ENCODE assay signal across 8 cellular contexts in genomic region chr16:30407794-30408534, GRCh38. TPM values are rescaled to one million over a fixed set of nuclear protein-coding genes. Genes with fewer than 3 reads are reported as not detected.
DNase-seq lines count a peak whose midpoint lies in the region; ATAC-seq, FAIRE-seq and TF ChIP-seq lines count a peak whose summit lies in the region.

No MANE protein-coding gene starts in this region.

- H3K36me3 ChIP-seq in small intestine (ENCODE audit: control insufficient read depth in 2 of 2, insufficient read depth in 2 of 2, low read length in 2 of 2), result no peaks in the 10 kb centered on the region

- POLR2A ChIA-PET in AG04450 (lab: Yijun Ruan, JAX), result interaction anchor here (0.8 to 2.1 kb wide), 12 partner anchors 10 to 342 kb away, joined by 3 to 23 read pairs (median 4); partner anchors contain the start of genes ALDOA, CD2BP2, ZNF48 and ZNF688

- intact Hi-C loops in activated T-helper 2 cell treated with anti-CD3 and anti-CD28 coated beads, Interferon-gamma antibody, Interleukin-2, Interleukin-4, amounts not matched to agents 10 μg/mL and 5 μg/mL and 100 μg/mL, durations not matched to agents 14 hours and 24 hours and 36 hours (cut with micrococcal nuclease), result loop anchor here (2.0 to 10.0 kb wide), 6 partner anchors 23 to 313 kb away; partner anchors contain the start of genes CD2BP2, DCTPP1, MAPK3 and TBC1D10B
- intact Hi-C loops in left ventricle myocardium superior (cut with micrococcal nuclease), result no loop called here

- 16 to 38% (median 17%) methylated on average over 6 to 20 of the region's 20 CpGs for WGBS in small intestine, 3 donors

- H3K27ac Mint-ChIP-seq in activated T-helper 2 cell treated with anti-CD3 and anti-CD28 coated beads, Interferon-gamma antibody, Interleukin-2, Interleukin-4, amounts not matched to agents 10 μg/mL and 5 μg/mL and 100 μg/mL, durations not matched to agents 14 hours and 24 hours and 36 hours, result peak overlapping the region; percentile 79

- H3K27ac ChIP-seq in AG04450 (ENCODE audit: low read depth, low read length) (peak overlapping the region; percentile 82), small intestine (ENCODE audit: low read depth in 1 of 2, low read length in 1 of 2) (peak overlapping the region in 1 of 2 donors; percentile 71)

- CTCF ChIA-PET in AG04450 (lab: Charles Lee), result interaction anchor here (0.7 to 3.6 kb wide), 5 partner anchors 10 to 316 kb away, joined by 3 to 19 read pairs (median 6); partner anchors contain the start of genes TBC1D10B, TBX6 and ZNF48

- TF ChIP-seq CTCF in AG04450 (IDR thresholded peaks at IDR 0.05; ENCODE audit: low read depth, low read length), result no peak

- H3K4me1 Mint-ChIP-seq in activated T-helper 2 cell treated with anti-CD3 and anti-CD28 coated beads, Interferon-gamma antibody, Interleukin-2, Interleukin-4, amounts not matched to agents 10 μg/mL and 5 μg/mL and 100 μg/mL, durations not matched to agents 14 hours and 24 hours and 36 hours (ENCODE audit: low read depth), result peaks cover 28% of the 10 kb centered on the region

- H3K9me3 Mint-ChIP-seq in activated T-helper 2 cell treated with anti-CD3 and anti-CD28 coated beads, Interferon-gamma antibody, Interleukin-2, Interleukin-4, amounts not matched to agents 10 μg/mL and 5 μg/mL and 100 μg/mL, durations not matched to agents 14 hours and 24 hours and 36 hours, result no peaks in the 10 kb centered on the region

- ATAC-seq in GM19395 (IDR thresholded peaks at IDR 0.05; ENCODE audit: unreplicated experiment) (peak; percentile 6), left ventricle myocardium superior (peak; percentile 35), HG03460 (IDR thresholded peaks at IDR 0.05; ENCODE audit: unreplicated experiment) (no peak)

- H3K27me3 ChIP-seq in AG04450 (ENCODE audit: control insufficient read depth, insufficient read depth, low read length), result no peaks in the 10 kb centered on the region
- no peaks in the 10 kb centered on the region for H3K27me3 ChIP-seq in small intestine (ENCODE audit: control insufficient read depth in 2 of 2, insufficient read depth in 2 of 2, low read length in 2 of 2)

- no peaks in the 10 kb centered on the region for H3K4me1 ChIP-seq in small intestine (ENCODE audit: control insufficient read depth in 2 of 2, insufficient read depth in 1 of 2, low read depth in 1 of 2, low read length in 1 of 2)

- DNase-seq in AG04450 (ENCODE audit: low read depth, low spot score), result no peak
- no peak for DNase-seq in activated T-helper 2 cell treated with anti-CD3 and anti-CD28 coated beads, Interferon-gamma antibody, Interleukin-2, Interleukin-4, amounts not matched to agents 10 μg/mL and 5 μg/mL and 100 μg/mL, durations not matched to agents 14 hours and 24 hours and 36 hours (ENCODE audit: low spot score)
- no peak for DNase-seq in left ventricle myocardium superior
- no peak for DNase-seq in small intestine
- no peak for DNase-seq in ureter (ENCODE audit: low spot score)
- no peak for DNase-seq in NCI-H1092 (lab: John Stamatoyannopoulos, UW)

- H3K4me3 ChIP-seq in AG04450 (ENCODE audit: low read depth, low read length), result peak overlapping the region; percentile 78
- peak overlapping the region; percentile 47 to 58 for H3K4me3 ChIP-seq in small intestine (ENCODE audit: low read depth in 1 of 2, low read length in 2 of 2)

- H3K27me3 Mint-ChIP-seq in activated T-helper 2 cell treated with anti-CD3 and anti-CD28 coated beads, Interferon-gamma antibody, Interleukin-2, Interleukin-4, amounts not matched to agents 10 μg/mL and 5 μg/mL and 100 μg/mL, durations not matched to agents 14 hours and 24 hours and 36 hours (ENCODE audit: low read depth), result no peaks in the 10 kb centered on the region

- FAIRE-seq in small intestine (lab: Jason Lieb, UNC), result no peak

- peak overlapping the region; percentile 80 for H3K4me3 Mint-ChIP-seq in activated T-helper 2 cell treated with anti-CD3 and anti-CD28 coated beads, Interferon-gamma antibody, Interleukin-2, Interleukin-4, amounts not matched to agents 10 μg/mL and 5 μg/mL and 100 μg/mL, durations not matched to agents 14 hours and 24 hours and 36 hours (ENCODE audit: low read depth)

- H3K36me3 Mint-ChIP-seq in activated T-helper 2 cell treated with anti-CD3 and anti-CD28 coated beads, Interferon-gamma antibody, Interleukin-2, Interleukin-4, amounts not matched to agents 10 μg/mL and 5 μg/mL and 100 μg/mL, durations not matched to agents 14 hours and 24 hours and 36 hours (ENCODE audit: low read depth), result peaks cover 23% of the 10 kb centered on the region

- H3K9me3 ChIP-seq in AG04450 (ENCODE audit: control insufficient read depth, insufficient read depth, low read length) (no peaks in the 10 kb centered on the region), small intestine (ENCODE audit: control insufficient read depth, low read depth) (no peaks in the 10 kb centered on the region)

RNA-seq across cellular contexts. Expression of gene ZNF771, which starts 0.6 kb away (rescaled TPM):
- polyA plus RNA-seq in AG04450 (2011; rRNA removed) (9.3 and 10.1 TPM in 2 replicates), small intestine (1 to 10 TPM; 2.5 to 5.3 (median 3.2) TPM)
- polyA minus RNA-seq in AG04450 (2011; rRNA and poly(A)+ RNA removed), result 5.8 and 6.3 TPM in 2 replicates
- total RNA-seq in activated T-helper 2 cell treated with anti-CD3 and anti-CD28 coated beads, Interferon-gamma antibody, Interleukin-2, Interleukin-4, amounts not matched to agents 10 μg/mL and 5 μg/mL and 100 μg/mL, durations not matched to agents 14 hours and 24 hours and 36 hours, result 8.3 and 9.3 TPM in 2 replicates
- total RNA-seq in left ventricle myocardium superior (6.1 TPM), ureter (5.2 TPM)

RNA-seq across cellular contexts. Expression of gene ZNF48, which starts 12.7 kb away (rescaled TPM):
- polyA plus RNA-seq in AG04450 (2011; rRNA removed) (4.3 and 5.3 TPM in 2 replicates), small intestine (1 to 10 TPM; 1.6 to 7.0 (median 1.8) TPM)
- 5.9 and 6.6 TPM in 2 replicates for polyA minus RNA-seq in AG04450 (2011; rRNA and poly(A)+ RNA removed)
- 13.4 TPM in 2 replicates for total RNA-seq in activated T-helper 2 cell treated with anti-CD3 and anti-CD28 coated beads, Interferon-gamma antibody, Interleukin-2, Interleukin-4, amounts not matched to agents 10 μg/mL and 5 μg/mL and 100 μg/mL, durations not matched to agents 14 hours and 24 hours and 36 hours
- total RNA-seq in left ventricle myocardium superior (5.2 TPM), ureter (8.1 TPM)

RNA-seq across cellular contexts. Expression of gene DCTPP1, which starts 21.9 kb away (rescaled TPM):
- 34.1 and 34.7 TPM in 2 replicates for polyA plus RNA-seq in AG04450 (2011; rRNA removed)
- 9.6 and 15.7 TPM in 2 replicates for polyA minus RNA-seq in AG04450 (2011; rRNA and poly(A)+ RNA removed)
- total RNA-seq in activated T-helper 2 cell treated with anti-CD3 and anti-CD28 coated beads, Interferon-gamma antibody, Interleukin-2, Interleukin-4, amounts not matched to agents 10 μg/mL and 5 μg/mL and 100 μg/mL, durations not matched to agents 14 hours and 24 hours and 36 hours, result 127 and 128 TPM in 2 replicates
- 37.5 TPM for total RNA-seq in left ventricle myocardium superior
- 100 to 1,000 TPM in 1 of 3 donors, 10 to 100 TPM in 2; 58.4 to 116 (median 59.5) TPM for polyA plus RNA-seq in small intestine
- 49.9 TPM for total RNA-seq in ureter

RNA-seq across cellular contexts. Expression of gene SEPTIN1, which starts 25.6 kb away (rescaled TPM):
- not detected in 2 replicates for polyA plus RNA-seq in AG04450 (2011; rRNA removed)
- 0.51 TPM in 1 of 2 replicates, not detected in the other for polyA minus RNA-seq in AG04450 (2011; rRNA and poly(A)+ RNA removed)
- 169 and 173 TPM in 2 replicates for total RNA-seq in activated T-helper 2 cell treated with anti-CD3 and anti-CD28 coated beads, Interferon-gamma antibody, Interleukin-2, Interleukin-4, amounts not matched to agents 10 μg/mL and 5 μg/mL and 100 μg/mL, durations not matched to agents 14 hours and 24 hours and 36 hours
- total RNA-seq in left ventricle myocardium superior, result 2.5 TPM
- polyA plus RNA-seq in small intestine, result 10 to 100 TPM in 1 of 3 donors, 1 to 10 TPM in 2; 5.6 to 21.1 (median 7.2) TPM
- total RNA-seq in ureter, result 8.2 TPM

RNA-seq across cellular contexts. Expression of gene MYL11, which starts 33.4 kb away (rescaled TPM):
- polyA plus RNA-seq in AG04450 (2011; rRNA removed) (0.55 TPM in 1 of 2 replicates, not detected in the other), small intestine (1 to 10 TPM in 1 of 3 donors, under 1 TPM in 1, not detected in 1; 0.82 to 1.9 TPM)
- not detected in 2 replicates for polyA minus RNA-seq in AG04450 (2011; rRNA and poly(A)+ RNA removed)
- total RNA-seq in activated T-helper 2 cell treated with anti-CD3 and anti-CD28 coated beads, Interferon-gamma antibody, Interleukin-2, Interleukin-4, amounts not matched to agents 10 μg/mL and 5 μg/mL and 100 μg/mL, durations not matched to agents 14 hours and 24 hours and 36 hours, result 3.4 and 4.3 TPM in 2 replicates
- total RNA-seq in left ventricle myocardium superior (not detected), ureter (2.9 TPM)
